1 cellular context compared by ENCODE assay signal in the genomic region with DNA sequence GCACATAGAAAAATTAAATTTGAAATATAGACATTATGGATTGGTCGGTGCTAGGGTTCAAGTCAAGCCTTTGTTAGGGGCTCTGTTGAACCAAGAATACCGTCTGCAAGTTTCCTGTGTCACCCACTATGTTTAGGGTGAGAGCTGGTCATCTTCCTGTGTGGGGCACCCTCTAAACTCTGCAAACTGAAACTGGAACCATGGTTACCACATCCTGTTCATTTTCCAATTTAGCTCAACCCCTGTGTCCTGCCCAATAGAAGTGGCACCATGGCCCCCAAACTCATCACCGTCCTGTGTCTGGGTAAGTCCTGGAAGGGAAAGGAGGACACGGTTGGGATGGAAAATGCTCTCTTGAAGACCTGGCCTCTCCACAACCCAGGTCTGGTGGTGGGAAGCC.
TF ChIP-seq lines count a peak whose summit lies in the region.

No MANE protein-coding gene starts in this region.

TF ChIP-seq in GM23338, 12 proteins besides CTCF, POLR2A, EP300 and RAD21:
- TF ChIP-seq STAT1 (IDR thresholded peaks at IDR 0.05; ENCODE audit: unreplicated experiment), result no peak
- TF ChIP-seq JUNB (IDR thresholded peaks at IDR 0.05; ENCODE audit: unreplicated experiment), result no peak
- TF ChIP-seq CREB1 (CRISPR knock-in tag; IDR thresholded peaks at IDR 0.05; ENCODE audit: low read depth), result no peak
- no peak for TF ChIP-seq ZNF331 (CRISPR knock-in tag; IDR thresholded peaks at IDR 0.05; ENCODE audit: low read depth)
- no peak for TF ChIP-seq EZH2 (IDR thresholded peaks at IDR 0.05; ENCODE audit: low read depth, unreplicated experiment)
- TF ChIP-seq, protein P1, sequence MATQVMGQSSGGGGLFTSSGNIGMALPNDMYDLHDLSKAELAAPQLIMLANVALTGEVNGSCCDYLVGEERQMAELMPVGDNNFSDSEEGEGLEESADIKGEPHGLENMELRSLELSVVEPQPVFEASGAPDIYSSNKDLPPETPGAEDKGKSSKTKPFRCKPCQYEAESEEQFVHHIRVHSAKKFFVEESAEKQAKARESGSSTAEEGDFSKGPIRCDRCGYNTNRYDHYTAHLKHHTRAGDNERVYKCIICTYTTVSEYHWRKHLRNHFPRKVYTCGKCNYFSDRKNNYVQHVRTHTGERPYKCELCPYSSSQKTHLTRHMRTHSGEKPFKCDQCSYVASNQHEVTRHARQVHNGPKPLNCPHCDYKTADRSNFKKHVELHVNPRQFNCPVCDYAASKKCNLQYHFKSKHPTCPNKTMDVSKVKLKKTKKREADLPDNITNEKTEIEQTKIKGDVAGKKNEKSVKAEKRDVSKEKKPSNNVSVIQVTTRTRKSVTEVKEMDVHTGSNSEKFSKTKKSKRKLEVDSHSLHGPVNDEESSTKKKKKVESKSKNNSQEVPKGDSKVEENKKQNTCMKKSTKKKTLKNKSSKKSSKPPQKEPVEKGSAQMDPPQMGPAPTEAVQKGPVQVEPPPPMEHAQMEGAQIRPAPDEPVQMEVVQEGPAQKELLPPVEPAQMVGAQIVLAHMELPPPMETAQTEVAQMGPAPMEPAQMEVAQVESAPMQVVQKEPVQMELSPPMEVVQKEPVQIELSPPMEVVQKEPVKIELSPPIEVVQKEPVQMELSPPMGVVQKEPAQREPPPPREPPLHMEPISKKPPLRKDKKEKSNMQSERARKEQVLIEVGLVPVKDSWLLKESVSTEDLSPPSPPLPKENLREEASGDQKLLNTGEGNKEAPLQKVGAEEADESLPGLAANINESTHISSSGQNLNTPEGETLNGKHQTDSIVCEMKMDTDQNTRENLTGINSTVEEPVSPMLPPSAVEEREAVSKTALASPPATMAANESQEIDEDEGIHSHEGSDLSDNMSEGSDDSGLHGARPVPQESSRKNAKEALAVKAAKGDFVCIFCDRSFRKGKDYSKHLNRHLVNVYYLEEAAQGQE (IDR thresholded peaks at IDR 0.05; ENCODE audit: unreplicated experiment), result no peak
- TF ChIP-seq NANOG (IDR thresholded peaks at IDR 0.05; ENCODE audit: borderline replicate concordance), result no peak
- TF ChIP-seq, protein P2, sequence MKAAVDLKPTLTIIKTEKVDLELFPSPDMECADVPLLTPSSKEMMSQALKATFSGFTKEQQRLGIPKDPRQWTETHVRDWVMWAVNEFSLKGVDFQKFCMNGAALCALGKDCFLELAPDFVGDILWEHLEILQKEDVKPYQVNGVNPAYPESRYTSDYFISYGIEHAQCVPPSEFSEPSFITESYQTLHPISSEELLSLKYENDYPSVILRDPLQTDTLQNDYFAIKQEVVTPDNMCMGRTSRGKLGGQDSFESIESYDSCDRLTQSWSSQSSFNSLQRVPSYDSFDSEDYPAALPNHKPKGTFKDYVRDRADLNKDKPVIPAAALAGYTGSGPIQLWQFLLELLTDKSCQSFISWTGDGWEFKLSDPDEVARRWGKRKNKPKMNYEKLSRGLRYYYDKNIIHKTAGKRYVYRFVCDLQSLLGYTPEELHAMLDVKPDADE (IDR thresholded peaks at IDR 0.05), result no peak
- no peak for TF ChIP-seq EZH2phosphoT487 (IDR thresholded peaks at IDR 0.05; ENCODE audit: unreplicated experiment)
TF ChIP-seq in GM23338: peak in this region for 0.
